ENCODE assay signal across 16 cellular contexts in the genomic region with DNA sequence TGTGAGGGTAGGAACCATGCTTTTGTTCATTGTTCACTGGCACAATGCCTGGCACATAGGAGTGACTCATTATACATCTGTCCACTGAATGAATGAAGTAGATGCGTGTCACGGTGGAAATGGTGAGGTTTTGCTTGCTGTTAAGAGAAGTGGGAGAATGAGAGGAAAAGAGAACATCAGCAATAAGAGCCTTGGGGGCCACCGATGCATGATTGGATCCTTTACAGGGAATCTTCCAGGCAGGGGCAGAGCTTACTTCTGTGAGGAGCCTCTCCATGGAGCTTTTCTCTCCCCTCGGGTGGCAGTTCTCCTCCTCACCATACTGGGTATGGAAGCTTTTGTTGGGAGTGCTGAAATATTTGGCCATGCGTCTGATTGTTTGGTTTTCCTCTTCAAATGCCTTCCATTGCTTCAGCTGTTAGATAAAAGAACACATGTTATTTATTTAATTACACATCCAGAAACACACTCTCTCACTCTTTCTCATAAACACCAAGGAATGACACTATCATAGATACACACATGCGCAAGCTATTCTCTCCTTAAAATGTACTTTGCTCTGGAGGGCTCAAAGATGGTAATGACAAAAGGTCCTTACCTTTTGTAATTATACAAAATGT.
DNase-seq lines count a peak whose midpoint lies in the region; ATAC-seq and TF ChIP-seq lines count a peak whose summit lies in the region.
"Had no signal": no experiment of that assay in that cellular context is flagged by ENCODE, and none has a peak within 500 bp of the region (broad histone marks: within the 10 kb centered on the region; RNA-seq: fewer than 3 reads in every experiment).

No MANE protein-coding gene starts in this region.

- DNase-seq in EH (ENCODE audit: low read depth) (peak; percentile 52), NCI-H2029 (lab: John Stamatoyannopoulos, UW) (peak; percentile 82), astrocyte of the spinal cord (ENCODE audit: low read depth, low spot score) (peak; percentile 8), osteocyte (ENCODE audit: extremely low spot score, unreplicated experiment) (peak; percentile 54), omental fat pad (ENCODE audit: low spot score) (no peak)
- DNase-seq: CD8-positive, alpha-beta memory T cell; KBM-7; NCI-H1092; NCI-H1694; NCI-H226; NCI-H748 treated with DMSO at 0.1 percent for 48 hours; PC-3; T-helper 17 cell had no signal

- H3K4me1 Mint-ChIP-seq in osteocyte (ENCODE audit: unreplicated experiment): peaks cover 54% of the 10 kb centered on the region
- H3K4me1 Mint-ChIP-seq: CD8-positive, alpha-beta memory T cell; T-helper 17 cell had no signal

- no peaks in the 10 kb centered on the region for H3K27me3 Mint-ChIP-seq in osteocyte (ENCODE audit: unreplicated experiment)

- no peaks in the 10 kb centered on the region for H3K36me3 Mint-ChIP-seq in osteocyte (ENCODE audit: unreplicated experiment)
- H3K36me3 Mint-ChIP-seq: CD8-positive, alpha-beta memory T cell had no signal

- H3K27ac Mint-ChIP-seq in osteocyte (ENCODE audit: unreplicated experiment): no peak overlapping the region
- H3K27ac Mint-ChIP-seq: CD8-positive, alpha-beta memory T cell; T-helper 17 cell had no signal

- no peak for TF ChIP-seq CTCF in astrocyte of the spinal cord (IDR thresholded peaks at IDR 0.05; ENCODE audit: low read depth, low read length)
- no peak for TF ChIP-seq CTCF in osteocyte (IDR thresholded peaks at IDR 0.05)
- TF ChIP-seq CTCF in omental fat pad (IDR thresholded peaks at IDR 0.05): no peak

- H3K4me3 Mint-ChIP-seq in osteocyte (ENCODE audit: unreplicated experiment): no peak overlapping the region
- H3K4me3 Mint-ChIP-seq: CD8-positive, alpha-beta memory T cell; T-helper 17 cell had no signal

- ATAC-seq in HG03565 (IDR thresholded peaks at IDR 0.05; ENCODE audit: unreplicated experiment) (no peak), HG02885 (IDR thresholded peaks at IDR 0.05; ENCODE audit: poor library complexity, unreplicated experiment) (no peak), omental fat pad (ENCODE audit: low FRiP score) (no peak)
- ATAC-seq: PC-3, T-helper 17 cell had no signal

- no peaks in the 10 kb centered on the region for H3K9me3 Mint-ChIP-seq in osteocyte (ENCODE audit: unreplicated experiment)
- H3K9me3 Mint-ChIP-seq: CD8-positive, alpha-beta memory T cell had no signal

- in situ Hi-C loops in astrocyte of the spinal cord (cut with HindIII; ENCODE audit: low sequenced_read_pairs): no loop called here

- no peak overlapping the region for H3K4me3 ChIP-seq in astrocyte of the spinal cord (ENCODE audit: low read depth, low read length)
- H3K4me3 ChIP-seq: BLaER1 had no signal
